ENCODE assay signal across 8 cellular contexts in the genomic region with DNA sequence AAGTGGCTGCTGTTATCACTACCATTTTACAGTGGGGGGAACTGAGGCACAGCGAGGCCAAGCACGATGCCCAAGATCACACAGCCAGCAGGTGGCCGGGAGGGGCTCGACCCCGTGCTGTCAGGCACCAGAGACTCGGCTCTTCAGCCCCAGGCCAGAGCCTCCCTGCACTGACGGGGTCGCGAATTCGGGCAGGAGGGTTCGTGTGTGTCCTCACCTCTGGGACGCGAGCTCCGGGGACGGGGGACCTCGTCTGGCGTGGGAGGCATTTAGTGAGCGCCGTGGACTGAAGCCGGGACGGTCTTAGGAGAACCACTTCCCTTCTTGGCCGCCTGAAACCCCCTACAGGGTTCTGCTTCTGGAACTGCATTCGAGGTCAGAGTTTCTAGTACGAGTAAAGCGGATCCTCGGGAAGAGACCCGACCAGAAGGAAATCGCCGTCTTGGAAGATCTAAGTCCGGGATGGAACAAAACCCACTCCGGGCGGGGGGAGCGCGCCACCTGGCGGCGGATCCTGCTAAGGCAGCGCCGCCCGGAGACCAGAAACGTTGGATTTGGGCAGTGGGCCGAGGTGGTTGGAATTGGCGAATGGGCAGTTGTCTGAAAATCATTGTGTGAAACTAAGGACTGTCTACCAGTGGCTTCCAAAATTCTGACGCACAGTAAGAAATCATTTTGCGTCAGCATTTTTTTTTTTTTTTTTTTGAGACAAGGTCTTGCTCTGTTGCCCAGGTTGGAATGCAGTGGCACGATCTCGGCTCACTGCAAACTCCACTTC. TPM values are rescaled to one million over a fixed set of nuclear protein-coding genes. Genes with fewer than 3 reads are reported as not detected.
DNase-seq lines count a peak whose midpoint lies in the region; ATAC-seq and TF ChIP-seq lines count a peak whose summit lies in the region.

No MANE protein-coding gene starts in this region.

- H3F3A ChIP-seq in neural cell (ENCODE audit: insufficient read depth, low read length, poor library complexity, severe bottlenecking), result no peaks in the 10 kb centered on the region

- H3K79me2 ChIP-seq in neural cell (replicated peaks; ENCODE audit: insufficient read depth, low read length), result no peaks in the 10 kb centered on the region

- peaks cover 0 to 9% (median under 1%) of the 10 kb centered on the region in 3 donors for H3K9me3 Mint-ChIP-seq in IgD-negative memory B cell

- peak overlapping the region in 1 of 3 donors; percentile 39 for H3K27ac Mint-ChIP-seq in IgD-negative memory B cell

- peaks cover 7% of the 10 kb centered on the region; the same call in 1 of the 2 replicates for H3K36me3 ChIP-seq in RWPE2 (ENCODE audit: low read depth)
- H3K36me3 ChIP-seq in neural cell (ENCODE audit: insufficient read depth, low read length), result no peaks in the 10 kb centered on the region
- H3K36me3 ChIP-seq in subcutaneous abdominal adipose tissue (ENCODE audit: control insufficient read depth in 5 of 5, insufficient read depth in 5 of 5, low read length in 5 of 5), result peaks cover 0 to 3% (median 0%) of the 10 kb centered on the region in 5 donors

- H3K4me1 Mint-ChIP-seq in IgD-negative memory B cell, result peaks cover 0 to 7% (median 7%) of the 10 kb centered on the region in 3 donors

- H3K27ac ChIP-seq in RWPE2 (ENCODE audit: poor library complexity, severe bottlenecking) (no peak overlapping the region), neural cell (ENCODE audit: low read length) (no peak overlapping the region), subcutaneous abdominal adipose tissue (ENCODE audit: low read depth, low read length) (no peak overlapping the region)

- H3K9me2 ChIP-seq in neural cell (ENCODE audit: insufficient read depth, low read length), result no peaks in the 10 kb centered on the region

- TF ChIP-seq POLR2A in GM18505 (IDR thresholded peaks at IDR 0.05; ENCODE audit: borderline replicate concordance, extremely low read depth, insufficient read depth, insufficient read length), result no peak

- TF ChIP-seq RAD21 in neural cell (conservative IDR thresholded peaks at IDR 0.05), result peak; percentile 81

- peak overlapping the region; percentile 45 for H2AFZ ChIP-seq in neural cell (ENCODE audit: low read depth, low read length)

- DNase-seq in Caki2 (ENCODE audit: low read depth) (peak; percentile 65), RWPE2 (ENCODE audit: low spot score) (peak; percentile 67), foreskin melanocyte (peak; percentile 61)
- DNase-seq in activated gamma-delta T cell treated with anti-CD3 and anti-CD28 coated beads, Interleukin-2, amount 50 U/mL, for 16 hours (ENCODE audit: low read depth), result peak; percentile 47

- H3K36me3 Mint-ChIP-seq in IgD-negative memory B cell, result no peaks in the 10 kb centered on the region

- H3K9me3 ChIP-seq in RWPE2 (ENCODE audit: severe bottlenecking) (no peaks in the 10 kb centered on the region), neural cell (ENCODE audit: low read length) (no peaks in the 10 kb centered on the region), subcutaneous abdominal adipose tissue (ENCODE audit: control insufficient read depth in 5 of 5, low read length in 5 of 5) (peaks cover 0 to 9% (median 3%) of the 10 kb centered on the region in 5 donors)

- in situ Hi-C loops in Caki2 (cut with HindIII; ENCODE audit: low pct_unique_long_range_greater_than_20kb, low sequenced_read_pairs), result no loop called here

- no peaks in the 10 kb centered on the region for H3K27me3 ChIP-seq in RWPE2 (ENCODE audit: insufficient read depth, poor library complexity, severe bottlenecking)
- peaks cover 5% of the 10 kb centered on the region for H3K27me3 ChIP-seq in neural cell (ENCODE audit: insufficient read depth, low read depth, low read length)
- H3K27me3 ChIP-seq in subcutaneous abdominal adipose tissue (ENCODE audit: control insufficient read depth in 5 of 5, insufficient read depth in 4 of 5, low read length in 5 of 5), result peaks cover 0 to 8% (median 5%) of the 10 kb centered on the region in 5 donors

- TF ChIP-seq EP300 in neural cell (conservative IDR thresholded peaks at IDR 0.05; ENCODE audit: poor library complexity, severe bottlenecking), result no peak

- no peaks in the 10 kb centered on the region for H3K27me3 Mint-ChIP-seq in IgD-negative memory B cell

- H3K9ac ChIP-seq in neural cell (ENCODE audit: low read length), result peak overlapping the region; percentile 38
- peak overlapping the region in 4 of 5 donors; percentile 7 to 62 (median 36) for H3K9ac ChIP-seq in subcutaneous abdominal adipose tissue (ENCODE audit: low read length in 5 of 5)

- H3K4me1 ChIP-seq in RWPE2 (ENCODE audit: insufficient read depth, poor library complexity, severe bottlenecking), result peaks cover 4% of the 10 kb centered on the region
- peaks cover 2 to 15% (median 13%) of the 10 kb centered on the region in 5 donors for H3K4me1 ChIP-seq in subcutaneous abdominal adipose tissue (ENCODE audit: control insufficient read depth in 5 of 5, insufficient read depth in 5 of 5, low read length in 5 of 5)

- TF ChIP-seq CTCF in RWPE2 (IDR thresholded peaks at IDR 0.05; ENCODE audit: poor library complexity, severe bottlenecking) (peak; percentile 97), neural cell (IDR thresholded peaks at IDR 0.05; ENCODE audit: poor library complexity, severe bottlenecking) (peak; percentile 96)

- H3K4me3 ChIP-seq in RWPE2 (ENCODE audit: severe bottlenecking) (peak overlapping the region; percentile 32), neural cell (ENCODE audit: low read length) (peak overlapping the region; percentile 65), subcutaneous abdominal adipose tissue (ENCODE audit: low read depth in 1 of 5, low read length in 5 of 5) (peak overlapping the region; percentile 51 to 70 (median 63))

- H3K4me3 Mint-ChIP-seq in IgD-negative memory B cell, result peak overlapping the region; percentile 74 to 93 (median 84)

- peak overlapping the region; percentile 39 for H3K4me2 ChIP-seq in neural cell (ENCODE audit: low read length)

- ATAC-seq in RWPE2 (ENCODE audit: low read depth), result peak; percentile 77
- no peak for ATAC-seq in GM18505 (IDR thresholded peaks at IDR 0.05; ENCODE audit: unreplicated experiment)

- no peaks in the 10 kb centered on the region for H4K20me1 ChIP-seq in neural cell (ENCODE audit: insufficient read depth)

TF ChIP-seq in neural cell, 6 proteins besides CTCF, POLR2A, EP300 and RAD21:
- TF ChIP-seq TAF1 (IDR thresholded peaks at IDR 0.05; ENCODE audit: low read depth) (no peak), MXI1 (conservative IDR thresholded peaks at IDR 0.05; ENCODE audit: poor library complexity, severe bottlenecking) (peak; percentile 14), EZH2 (IDR thresholded peaks at IDR 0.05; ENCODE audit: borderline replicate concordance, insufficient read depth, low read length, poor library complexity, severe bottlenecking) (no peak), SMC3 (conservative IDR thresholded peaks at IDR 0.05; ENCODE audit: poor library complexity) (peak; percentile 89), POLR2AphosphoS5 (IDR thresholded peaks at IDR 0.05) (no peak)
- TF ChIP-seq, protein P1, sequence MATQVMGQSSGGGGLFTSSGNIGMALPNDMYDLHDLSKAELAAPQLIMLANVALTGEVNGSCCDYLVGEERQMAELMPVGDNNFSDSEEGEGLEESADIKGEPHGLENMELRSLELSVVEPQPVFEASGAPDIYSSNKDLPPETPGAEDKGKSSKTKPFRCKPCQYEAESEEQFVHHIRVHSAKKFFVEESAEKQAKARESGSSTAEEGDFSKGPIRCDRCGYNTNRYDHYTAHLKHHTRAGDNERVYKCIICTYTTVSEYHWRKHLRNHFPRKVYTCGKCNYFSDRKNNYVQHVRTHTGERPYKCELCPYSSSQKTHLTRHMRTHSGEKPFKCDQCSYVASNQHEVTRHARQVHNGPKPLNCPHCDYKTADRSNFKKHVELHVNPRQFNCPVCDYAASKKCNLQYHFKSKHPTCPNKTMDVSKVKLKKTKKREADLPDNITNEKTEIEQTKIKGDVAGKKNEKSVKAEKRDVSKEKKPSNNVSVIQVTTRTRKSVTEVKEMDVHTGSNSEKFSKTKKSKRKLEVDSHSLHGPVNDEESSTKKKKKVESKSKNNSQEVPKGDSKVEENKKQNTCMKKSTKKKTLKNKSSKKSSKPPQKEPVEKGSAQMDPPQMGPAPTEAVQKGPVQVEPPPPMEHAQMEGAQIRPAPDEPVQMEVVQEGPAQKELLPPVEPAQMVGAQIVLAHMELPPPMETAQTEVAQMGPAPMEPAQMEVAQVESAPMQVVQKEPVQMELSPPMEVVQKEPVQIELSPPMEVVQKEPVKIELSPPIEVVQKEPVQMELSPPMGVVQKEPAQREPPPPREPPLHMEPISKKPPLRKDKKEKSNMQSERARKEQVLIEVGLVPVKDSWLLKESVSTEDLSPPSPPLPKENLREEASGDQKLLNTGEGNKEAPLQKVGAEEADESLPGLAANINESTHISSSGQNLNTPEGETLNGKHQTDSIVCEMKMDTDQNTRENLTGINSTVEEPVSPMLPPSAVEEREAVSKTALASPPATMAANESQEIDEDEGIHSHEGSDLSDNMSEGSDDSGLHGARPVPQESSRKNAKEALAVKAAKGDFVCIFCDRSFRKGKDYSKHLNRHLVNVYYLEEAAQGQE (IDR thresholded peaks at IDR 0.05; ENCODE audit: borderline replicate concordance), result peak; percentile 30
TF ChIP-seq in neural cell: peak in this region for 3.

RNA-seq across cellular contexts. Expression of gene ZNF114, which starts 21.2 kb away (rescaled TPM):
- 7.1 and 7.9 TPM in 2 replicates for total RNA-seq in Caki2 (2014; rRNA removed; shearing (Covaris generic); ENCODE audit: low replicate concordance)
- polyA plus RNA-seq in IgD-negative memory B cell, result 0.30 TPM
- polyA plus RNA-seq in neural cell, result 1.6 and 4.4 TPM in 2 replicates
- 6.6 and 7.1 TPM in 2 replicates for polyA minus RNA-seq in neural cell

RNA-seq across cellular contexts. Expression of gene EMP3, which starts 34.2 kb away (rescaled TPM):
- 119 and 124 TPM in 2 replicates for total RNA-seq in Caki2 (2014; rRNA removed; shearing (Covaris generic); ENCODE audit: low replicate concordance)
- 586 TPM for polyA plus RNA-seq in IgD-negative memory B cell
- not detected in 2 replicates for polyA plus RNA-seq in neural cell
- polyA minus RNA-seq in neural cell, result not detected in 2 replicates

RNA-seq across cellular contexts. Expression of gene CARD8, which starts 35.4 kb away (rescaled TPM):
- 11.5 and 13.5 TPM in 2 replicates for total RNA-seq in Caki2 (2014; rRNA removed; shearing (Covaris generic); ENCODE audit: low replicate concordance)
- polyA plus RNA-seq in IgD-negative memory B cell (85.7 TPM), neural cell (21.4 and 23.0 TPM in 2 replicates)
- polyA minus RNA-seq in neural cell, result 19.5 and 24.5 TPM in 2 replicates

Comparison
In these comparisons a context has a peak if more than half of its experiments do, and no peak if none do; other contexts are left out.
1. RNA of gene EMP3, which starts 34.2 kb away (polyA plus RNA-seq): 586 TPM in IgD-negative memory B cell (single experiment); not detected in neural cell; every median in the first group is over 100 times any median in the second.
2. Peak in every context shown above with its lines, with median percentiles within 50 percentile points of each other: DNase-seq and H3K4me3 ChIP-seq.